In the genomic region with DNA sequence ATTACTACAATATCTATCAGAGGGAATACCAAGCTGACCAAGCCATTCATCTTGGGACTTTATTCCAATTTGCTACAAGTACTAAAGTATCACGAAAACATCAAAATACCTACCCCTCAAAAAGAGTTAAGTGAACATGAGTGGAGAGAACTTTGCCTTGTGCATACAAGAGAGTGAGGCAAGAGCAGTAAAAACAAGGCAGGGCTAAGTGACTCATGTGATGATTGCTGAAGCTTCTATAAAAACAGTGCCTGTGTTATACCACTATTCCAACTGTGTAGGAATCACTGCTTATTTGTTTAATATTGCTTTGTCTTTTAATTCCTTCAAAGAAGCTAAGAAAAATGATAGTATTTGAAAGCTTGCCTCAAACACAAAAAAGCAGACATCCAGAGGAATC, we compare ENCODE assay signal across 12 cellular contexts.
DNase-seq lines count a peak whose midpoint lies in the region; ATAC-seq and TF ChIP-seq lines count a peak whose summit lies in the region.
"Had no signal": no experiment of that assay in that cellular context is flagged by ENCODE, and none has a peak within 500 bp of the region (broad histone marks: within the 10 kb centered on the region; RNA-seq: fewer than 3 reads in every experiment).

No MANE protein-coding gene starts in this region.

- peaks cover 0 to 2% of the 10 kb centered on the region in 2 donors for H3K4me1 Mint-ChIP-seq in stimulated activated naive B cell treated with anti-CD40 and anti-IgM and Interleukin-4, amounts not matched to agents 10 μg/mL and 1 μg/mL and 100 μg/mL, for 72 hours
- no peaks in the 10 kb centered on the region for H3K4me1 Mint-ChIP-seq in activated CD8-positive, alpha-beta memory T cell treated with anti-CD3 and anti-CD28 coated beads, Interleukin-2, amount 10 ng/mL, durations not matched to agents 7 days and 5 days
- H3K4me1 Mint-ChIP-seq: activated naive CD8-positive, alpha-beta T cell treated with anti-CD3 and anti-CD28 coated beads, Interleukin-2, amount 10 ng/mL, durations not matched to agents 7 days and 5 days had no signal

- peak; percentile 49 for ATAC-seq in Right ventricle myocardium superior (ENCODE audit: poor library complexity)
- ATAC-seq in left lung: peak; percentile 85
- ATAC-seq in stimulated activated naive B cell treated with anti-CD40 and anti-IgM and Interleukin-4, amounts not matched to agents 10 μg/mL and 1 μg/mL and 100 μg/mL, for 72 hours (replicated peaks): no peak
- no peak for ATAC-seq in activated CD8-positive, alpha-beta memory T cell treated with anti-CD3 and anti-CD28 coated beads, Interleukin-2, amount 10 ng/mL, durations not matched to agents 7 days and 5 days

- H3K27ac ChIP-seq in right atrium auricular region (no peak overlapping the region), left lung (no peak overlapping the region)
- H3K27ac ChIP-seq: parathyroid adenoma had no signal

- intact Hi-C loops in Right ventricle myocardium superior (cut with DNase I) (no loop called here), left lung (cut with DNase I) (no loop called here)

- H3K36me3 ChIP-seq in right atrium auricular region (peaks cover 14% of the 10 kb centered on the region), left lung (peaks cover 0 to 68% of the 10 kb centered on the region in 2 donors)

- H3K27ac Mint-ChIP-seq in stimulated activated naive B cell treated with anti-CD40 and anti-IgM and Interleukin-4, amounts not matched to agents 10 μg/mL and 1 μg/mL and 100 μg/mL, for 72 hours: no peak overlapping the region
- H3K27ac Mint-ChIP-seq in activated CD8-positive, alpha-beta memory T cell treated with anti-CD3 and anti-CD28 coated beads, Interleukin-2, amount 10 ng/mL, durations not matched to agents 7 days and 5 days: no peak overlapping the region
- H3K27ac Mint-ChIP-seq: activated naive CD8-positive, alpha-beta T cell treated with anti-CD3 and anti-CD28 coated beads, Interleukin-2, amount 10 ng/mL, durations not matched to agents 7 days and 5 days had no signal

- no peaks in the 10 kb centered on the region for H3K27me3 ChIP-seq in right atrium auricular region
- H3K27me3 ChIP-seq in left lung: no peaks in the 10 kb centered on the region

- H3K9me3 Mint-ChIP-seq in stimulated activated naive B cell treated with anti-CD40 and anti-IgM and Interleukin-4, amounts not matched to agents 10 μg/mL and 1 μg/mL and 100 μg/mL, for 72 hours: no peaks in the 10 kb centered on the region
- H3K9me3 Mint-ChIP-seq in activated CD8-positive, alpha-beta memory T cell treated with anti-CD3 and anti-CD28 coated beads, Interleukin-2, amount 10 ng/mL, durations not matched to agents 7 days and 5 days (ENCODE audit: low read depth): no peaks in the 10 kb centered on the region
- H3K9me3 Mint-ChIP-seq: activated naive CD8-positive, alpha-beta T cell treated with anti-CD3 and anti-CD28 coated beads, Interleukin-2, amount 10 ng/mL, durations not matched to agents 7 days and 5 days had no signal

- H3K4me3 ChIP-seq in right atrium auricular region: no peak overlapping the region
- H3K4me3 ChIP-seq in choroid plexus epithelial cell (ENCODE audit: low read depth, low read length): no peak overlapping the region
- no peak overlapping the region for H3K4me3 ChIP-seq in left lung

- no peaks in the 10 kb centered on the region for H3K27me3 Mint-ChIP-seq in stimulated activated naive B cell treated with anti-CD40 and anti-IgM and Interleukin-4, amounts not matched to agents 10 μg/mL and 1 μg/mL and 100 μg/mL, for 72 hours
- no peaks in the 10 kb centered on the region for H3K27me3 Mint-ChIP-seq in activated CD8-positive, alpha-beta memory T cell treated with anti-CD3 and anti-CD28 coated beads, Interleukin-2, amount 10 ng/mL, durations not matched to agents 7 days and 5 days
- H3K27me3 Mint-ChIP-seq: activated naive CD8-positive, alpha-beta T cell treated with anti-CD3 and anti-CD28 coated beads, Interleukin-2, amount 10 ng/mL, durations not matched to agents 7 days and 5 days had no signal

- CTCF ChIA-PET in activated CD8-positive, alpha-beta memory T cell treated with anti-CD3 and anti-CD28 coated beads, Interleukin-2, amount 10 ng/mL, durations not matched to agents 7 days and 5 days (lab: Charles Lee): interaction anchor here (0.8 to 1.1 kb wide), 4 partner anchors 10 to 277 kb away, joined by 3 to 5 read pairs (median 3); no protein-coding TSS in a partner anchor

- no peak for DNase-seq in Right ventricle myocardium superior
- no peak for DNase-seq in right atrium auricular region (ENCODE audit: low spot score)
- peak; percentile 90 for DNase-seq in choroid plexus epithelial cell (ENCODE audit: low read depth)
- no peak for DNase-seq in left lung
- DNase-seq in stimulated activated naive B cell treated with anti-CD40 and anti-IgM and Interleukin-4, amounts not matched to agents 10 μg/mL and 1 μg/mL and 100 μg/mL, for 72 hours: no peak
- DNase-seq in activated CD8-positive, alpha-beta memory T cell treated with anti-CD3 and anti-CD28 coated beads, Interleukin-2, amount 10 ng/mL, durations not matched to agents 7 days and 5 days: no peak
- DNase-seq in NOMO-1 treated with DMSO at 0.1 percent for 48 hours (lab: John Stamatoyannopoulos, UW; ENCODE audit: unreplicated experiment): no peak
- DNase-seq in NCI-H2029 treated with DMSO at 0.1 percent for 48 hours (lab: John Stamatoyannopoulos, UW): no peak
- DNase-seq: activated naive CD8-positive, alpha-beta T cell treated with anti-CD3 and anti-CD28 coated beads, Interleukin-2, amount 10 ng/mL, durations not matched to agents 7 days and 5 days; left cardiac atrium; NCI-H1417 treated with DMSO at 0.1 percent for 48 hours had no signal

- H3K4me3 Mint-ChIP-seq in stimulated activated naive B cell treated with anti-CD40 and anti-IgM and Interleukin-4, amounts not matched to agents 10 μg/mL and 1 μg/mL and 100 μg/mL, for 72 hours: no peak overlapping the region
- no peak overlapping the region for H3K4me3 Mint-ChIP-seq in activated CD8-positive, alpha-beta memory T cell treated with anti-CD3 and anti-CD28 coated beads, Interleukin-2, amount 10 ng/mL, durations not matched to agents 7 days and 5 days
- H3K4me3 Mint-ChIP-seq: activated naive CD8-positive, alpha-beta T cell treated with anti-CD3 and anti-CD28 coated beads, Interleukin-2, amount 10 ng/mL, durations not matched to agents 7 days and 5 days had no signal

- TF ChIP-seq CTCF in right atrium auricular region (IDR thresholded peaks at IDR 0.05) (no peak), choroid plexus epithelial cell (conservative IDR thresholded peaks at IDR 0.05; ENCODE audit: low read depth, low read length) (no peak), left lung (IDR thresholded peaks at IDR 0.05) (no peak)

- H3K36me3 Mint-ChIP-seq in stimulated activated naive B cell treated with anti-CD40 and anti-IgM and Interleukin-4, amounts not matched to agents 10 μg/mL and 1 μg/mL and 100 μg/mL, for 72 hours: peaks cover 37 to 59% of the 10 kb centered on the region in 2 donors
- H3K36me3 Mint-ChIP-seq in activated CD8-positive, alpha-beta memory T cell treated with anti-CD3 and anti-CD28 coated beads, Interleukin-2, amount 10 ng/mL, durations not matched to agents 7 days and 5 days: peaks cover 54% of the 10 kb centered on the region

- H3K4me1 ChIP-seq in right atrium auricular region: peaks cover 0 to 8% of the 10 kb centered on the region in 2 donors
- no peaks in the 10 kb centered on the region for H3K4me1 ChIP-seq in left lung
- H3K4me1 ChIP-seq: parathyroid adenoma had no signal

- H3K9me3 ChIP-seq in right atrium auricular region (no peaks in the 10 kb centered on the region), left lung (no peaks in the 10 kb centered on the region)

Comparison
In these comparisons a context has a peak if more than half of its experiments do, and no peak if none do; other contexts are left out.
1. ATAC-seq: peak in Right ventricle myocardium superior (single experiment) and left lung (single experiment); none in stimulated activated naive B cell treated with anti-CD40 and anti-IgM and Interleukin-4, amounts not matched to agents 10 μg/mL and 1 μg/mL and 100 μg/mL, for 72 hours (0 of 2) and activated CD8-positive, alpha-beta memory T cell treated with anti-CD3 and anti-CD28 coated beads, Interleukin-2, amount 10 ng/mL, durations not matched to agents 7 days and 5 days (single experiment).